8 cellular contexts compared by ENCODE assay signal in the genomic region with DNA sequence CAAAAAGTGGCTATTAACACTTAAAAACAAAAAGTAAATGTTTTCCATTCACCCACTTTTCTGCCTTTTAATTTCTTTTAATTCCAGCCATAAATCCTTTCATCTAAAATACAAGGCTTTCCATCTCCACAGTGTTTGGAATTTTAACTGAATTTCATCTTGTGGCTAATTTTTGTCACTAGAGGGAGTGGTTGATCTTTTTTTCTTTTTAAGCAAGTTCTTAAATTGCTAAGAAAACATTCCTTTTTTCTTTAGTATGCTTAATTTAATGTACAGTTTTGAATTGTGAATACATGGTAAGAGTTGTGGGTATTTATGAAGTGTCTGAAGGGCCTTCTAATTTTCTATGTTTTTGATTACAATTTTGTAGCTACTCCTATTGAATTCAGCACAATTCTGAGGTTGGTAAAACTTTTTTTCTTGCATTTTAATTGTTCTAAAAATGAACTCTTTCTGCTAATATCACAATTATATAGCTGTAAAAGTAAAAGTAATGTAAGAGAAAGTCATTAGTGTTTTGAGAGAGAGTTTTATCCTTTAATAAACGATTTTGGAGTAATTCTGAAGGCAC. TPM values are rescaled to one million over a fixed set of nuclear protein-coding genes. Genes with fewer than 3 reads are reported as not detected.
DNase-seq lines count a peak whose midpoint lies in the region; ATAC-seq and FAIRE-seq lines count a peak whose summit lies in the region.

No MANE protein-coding gene starts in this region.

- no peak for ATAC-seq in GM21367 (IDR thresholded peaks at IDR 0.05; ENCODE audit: unreplicated experiment)
- ATAC-seq in activated T-cell treated with anti-CD3 and anti-CD28 coated beads, Interleukin-2, amount 50 U/mL, for 72 hours (replicated peaks in 1 of 2): no peak

- no peaks in the 10 kb centered on the region for H3K9me3 Mint-ChIP-seq in activated T-cell treated with anti-CD3 and anti-CD28 coated beads, Interleukin-2, amount 50 U/mL, for 72 hours

- no peaks in the 10 kb centered on the region for H3K27me3 Mint-ChIP-seq in activated T-cell treated with anti-CD3 and anti-CD28 coated beads, Interleukin-2, amount 50 U/mL, for 72 hours (ENCODE audit: low read depth)

- DNase-seq in A172 (ENCODE audit: low spot score) (peak; percentile 40), GM19239 (ENCODE audit: insufficient read length, low spot score) (no peak), SW480 (ENCODE audit: low spot score) (peak; percentile 11), NCI-H774 (lab: John Stamatoyannopoulos, UW) (no peak), HuH-7.5 (ENCODE audit: low spot score) (no peak)
- DNase-seq in activated T-cell treated with anti-CD3 and anti-CD28 coated beads, Interleukin-2, amount 50 U/mL, for 72 hours: no peak

- peaks cover 0 to 1% of the 10 kb centered on the region in 2 donors for H3K36me3 Mint-ChIP-seq in activated T-cell treated with anti-CD3 and anti-CD28 coated beads, Interleukin-2, amount 50 U/mL, for 72 hours (ENCODE audit: insufficient read depth in 2 of 2)

- FAIRE-seq in GM19239 (lab: Jason Lieb, UNC): peak; percentile 18
- peak; percentile 96 for FAIRE-seq in islet of Langerhans (lab: Jason Lieb, UNC)

- H3K4me1 Mint-ChIP-seq in activated T-cell treated with anti-CD3 and anti-CD28 coated beads, Interleukin-2, amount 50 U/mL, for 72 hours (ENCODE audit: low read depth): peaks cover 11% of the 10 kb centered on the region

- H3K4me3 Mint-ChIP-seq in activated T-cell treated with anti-CD3 and anti-CD28 coated beads, Interleukin-2, amount 50 U/mL, for 72 hours: no peak overlapping the region

- H3K27ac Mint-ChIP-seq in activated T-cell treated with anti-CD3 and anti-CD28 coated beads, Interleukin-2, amount 50 U/mL, for 72 hours: no peak overlapping the region

RNA-seq across cellular contexts. Expression of a gene that starts 54.9 kb away (rescaled TPM):
- total RNA-seq in A172 (2014; rRNA removed; shearing (Covaris generic)): 8.4 and 9.0 TPM in 2 replicates
- total RNA-seq in activated T-cell treated with anti-CD3 and anti-CD28 coated beads, Interleukin-2, amount 50 U/mL, for 72 hours: 10 to 100 TPM; 33.3 to 51.4 TPM

Comparison
In these comparisons a context has a peak if more than half of its experiments do, and no peak if none do; other contexts are left out.
1. DNase-seq: peak in A172 (single experiment) and SW480 (single experiment); none in GM19239 (single experiment), NCI-H774 (single experiment), activated T-cell treated with anti-CD3 and anti-CD28 coated beads, Interleukin-2, amount 50 U/mL, for 72 hours (0 of 2) and HuH-7.5 (single experiment).